ENCODE assay signal across 10 cellular contexts in the genomic region with DNA sequence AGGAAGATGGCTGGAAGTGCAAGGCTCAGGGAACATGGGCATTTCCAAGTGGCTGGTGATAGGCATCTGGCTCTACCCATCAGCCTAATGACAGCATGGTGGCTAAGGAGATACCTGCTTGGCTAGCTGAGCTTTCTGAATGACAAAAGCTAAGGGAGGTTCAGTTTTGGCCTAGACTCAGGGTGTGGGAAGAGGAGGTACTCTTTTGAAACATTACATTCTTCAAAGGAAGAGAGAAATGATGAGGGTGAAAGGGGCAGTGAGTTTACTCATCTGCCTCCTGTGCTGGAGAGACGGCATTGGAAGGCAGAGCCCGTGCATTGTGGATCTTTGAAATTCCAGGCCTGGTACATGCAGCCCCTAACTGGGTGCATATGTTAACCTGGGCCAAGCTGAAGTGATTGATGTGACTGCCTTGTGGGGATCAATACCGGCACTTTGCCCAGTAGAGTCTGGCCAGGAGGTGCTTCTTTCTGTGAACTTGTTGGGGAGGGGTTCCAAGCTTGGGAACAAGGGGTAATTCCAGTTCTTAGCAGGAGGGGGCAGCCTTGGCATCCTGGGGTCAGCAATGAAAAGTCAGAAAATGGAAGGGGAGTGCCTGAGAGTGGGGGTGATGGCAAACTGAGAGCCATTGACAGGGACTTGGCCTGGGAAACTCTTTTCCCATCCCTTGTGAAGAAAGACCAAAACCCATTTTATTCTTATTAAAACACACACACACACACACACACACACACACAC.
DNase-seq lines count a peak whose midpoint lies in the region; FAIRE-seq and TF ChIP-seq lines count a peak whose summit lies in the region.
"Had no signal": no experiment of that assay in that cellular context is flagged by ENCODE, and none has a peak within 500 bp of the region (broad histone marks: within the 10 kb centered on the region; RNA-seq: fewer than 3 reads in every experiment).

No MANE protein-coding gene starts in this region.

- H3K27ac ChIP-seq in testis (no peak overlapping the region), small intestine (ENCODE audit: low read depth in 1 of 2, low read length in 1 of 2) (no peak overlapping the region), vagina (no peak overlapping the region)

- H3K36me3 ChIP-seq in testis (ENCODE audit: low read depth, missing control alignments) = no peaks in the 10 kb centered on the region
- no peaks in the 10 kb centered on the region for H3K36me3 ChIP-seq in small intestine (ENCODE audit: control insufficient read depth in 2 of 2, insufficient read depth in 2 of 2, low read length in 2 of 2)
- no peaks in the 10 kb centered on the region for H3K36me3 ChIP-seq in vagina

- no peaks in the 10 kb centered on the region for H3K9me3 ChIP-seq in testis
- no peaks in the 10 kb centered on the region for H3K9me3 ChIP-seq in small intestine (ENCODE audit: control insufficient read depth, low read depth)
- H3K9me3 ChIP-seq in vagina = no peaks in the 10 kb centered on the region

- H3K4me3 ChIP-seq in testis = no peak overlapping the region
- H3K4me3 ChIP-seq in small intestine (ENCODE audit: low read depth in 1 of 2, low read length in 2 of 2) = no peak overlapping the region
- H3K4me3 ChIP-seq in vagina = no peak overlapping the region

- TF ChIP-seq CTCF in chondrocyte (IDR thresholded peaks at IDR 0.05) (peak; percentile 25), testis (IDR thresholded peaks at IDR 0.05) (peak in 1 of 3 experiments; percentile 26), vagina (IDR thresholded peaks at IDR 0.05) (no peak)

- H3K27ac Mint-ChIP-seq in chondrocyte (ENCODE audit: unreplicated experiment) = no peak overlapping the region
- H3K27ac Mint-ChIP-seq: memory B cell had no signal

- WGBS in testis, 2 donors = 70 to 86% methylated on average over 3 of the region's 3 CpGs
- WGBS in small intestine, 3 donors = 52 to 75% (median 65%) methylated on average over 3 of the region's 3 CpGs

- no peaks in the 10 kb centered on the region for H3K9me3 Mint-ChIP-seq in chondrocyte (ENCODE audit: low read depth)
- H3K9me3 Mint-ChIP-seq: memory B cell had no signal

- no peaks in the 10 kb centered on the region for H3K4me1 ChIP-seq in testis
- no peaks in the 10 kb centered on the region for H3K4me1 ChIP-seq in small intestine (ENCODE audit: control insufficient read depth in 2 of 2, insufficient read depth in 1 of 2, low read depth in 1 of 2, low read length in 1 of 2)
- H3K4me1 ChIP-seq in vagina = no peaks in the 10 kb centered on the region

- H3K4me1 Mint-ChIP-seq in chondrocyte (ENCODE audit: low read depth) = no peaks in the 10 kb centered on the region

- H3K36me3 Mint-ChIP-seq in chondrocyte (ENCODE audit: low read depth) = no peaks in the 10 kb centered on the region

- no peak overlapping the region for H3K4me3 Mint-ChIP-seq in chondrocyte (ENCODE audit: unreplicated experiment)
- H3K4me3 Mint-ChIP-seq: memory B cell had no signal

- no peak for FAIRE-seq in small intestine (lab: Jason Lieb, UNC)
- FAIRE-seq: G401.6 had no signal

- H3K27me3 ChIP-seq in testis (no peaks in the 10 kb centered on the region), small intestine (ENCODE audit: control insufficient read depth in 2 of 2, insufficient read depth in 2 of 2, low read length in 2 of 2) (no peaks in the 10 kb centered on the region), vagina (no peaks in the 10 kb centered on the region)

- peak; percentile 15 for DNase-seq in stimulated activated CD4-positive, alpha-beta T cell treated with anti-CD3 and anti-CD28 coated beads, Interleukin-15, amount 100 ng/mL, for 24 hours
- DNase-seq in stimulated activated CD4-positive, alpha-beta T cell treated with anti-CD3 and anti-CD28 coated beads, Interleukin-4, amount 100 ng/mL, for 1 hour = no peak
- DNase-seq in LHCN-M2 (ENCODE audit: low read depth) = peak; percentile 2
- DNase-seq in chondrocyte (ENCODE audit: low spot score) = no peak
- peak; percentile 24 for DNase-seq in testis
- no peak for DNase-seq in small intestine
- DNase-seq in NCI-H774 (lab: John Stamatoyannopoulos, UW) = no peak
- DNase-seq in vagina (ENCODE audit: extremely low spot score in 2 of 2) = no peak

- TF ChIP-seq POLR2A in testis (IDR thresholded peaks at IDR 0.05) = no peak
- TF ChIP-seq POLR2A in vagina (IDR thresholded peaks at IDR 0.05) = no peak

- intact Hi-C loops in testis (cut with DNase I; ENCODE audit: low total_unique reads) (no loop called here), vagina (cut with DNase I) (no loop called here)

- H3K27me3 Mint-ChIP-seq in chondrocyte (ENCODE audit: low read depth) = peaks cover 21% of the 10 kb centered on the region

Comparison
In these comparisons a context has a peak if more than half of its experiments do, and no peak if none do; other contexts are left out.
1. DNase-seq: peak in stimulated activated CD4-positive, alpha-beta T cell treated with anti-CD3 and anti-CD28 coated beads, Interleukin-15, amount 100 ng/mL, for 24 hours (single experiment), LHCN-M2 (single experiment) and testis (single experiment); none in stimulated activated CD4-positive, alpha-beta T cell treated with anti-CD3 and anti-CD28 coated beads, Interleukin-4, amount 100 ng/mL, for 1 hour (single experiment), chondrocyte (single experiment), small intestine (single experiment), NCI-H774 (single experiment) and vagina (0 of 2).